In genomic region chr1:111988377-111988742, GRCh38 we compare ENCODE assay signal across 11 cellular contexts. TPM values are rescaled to one million over a fixed set of nuclear protein-coding genes. Genes with fewer than 3 reads are reported as not detected.
DNase-seq lines count a peak whose midpoint lies in the region; ATAC-seq and TF ChIP-seq lines count a peak whose summit lies in the region.
"Had no signal": no experiment of that assay in that cellular context is flagged by ENCODE, and none has a peak within 500 bp of the region (broad histone marks: within the 10 kb centered on the region; RNA-seq: fewer than 3 reads in every experiment).

No MANE protein-coding gene starts in this region.

- 19 to 29% methylated on average over 8 of the region's 8 CpGs for WGBS in thyroid gland, 2 donors

- H3K27ac ChIP-seq in gastrocnemius medialis = peak overlapping the region; percentile 70 to 84 (median 72)
- no peak overlapping the region for H3K27ac ChIP-seq in thyroid gland

- H3K9ac ChIP-seq in iPS-15b (ENCODE audit: low read depth, low read length) = no peak overlapping the region

- H3K27ac Mint-ChIP-seq in activated CD4-positive, alpha-beta T cell treated with anti-CD3 and anti-CD28 coated beads for 36 hours = no peak overlapping the region
- H3K27ac Mint-ChIP-seq in activated CD4-positive, alpha-beta T cell treated with anti-CD3 and anti-CD28 coated beads, Interleukin-2, amount 10 ng/mL, durations not matched to agents 7 days and 5 days = no peak overlapping the region

- CTCF ChIA-PET in activated CD4-positive, alpha-beta T cell treated with anti-CD3 and anti-CD28 coated beads for 36 hours (lab: Charles Lee) = interaction anchor here (0.7 to 0.8 kb wide), 2 partner anchors 9 to 492 kb away, joined by 3 read pairs; no protein-coding TSS in a partner anchor
- CTCF ChIA-PET in activated CD4-positive, alpha-beta T cell treated with anti-CD3 and anti-CD28 coated beads, Interleukin-2, amount 10 ng/mL, durations not matched to agents 7 days and 5 days (lab: Charles Lee) = no interaction called here

- H3K36me3 Mint-ChIP-seq in activated CD4-positive, alpha-beta T cell treated with anti-CD3 and anti-CD28 coated beads for 36 hours (ENCODE audit: low read depth) = no peaks in the 10 kb centered on the region
- no peaks in the 10 kb centered on the region for H3K36me3 Mint-ChIP-seq in activated CD4-positive, alpha-beta T cell treated with anti-CD3 and anti-CD28 coated beads, Interleukin-2, amount 10 ng/mL, durations not matched to agents 7 days and 5 days (ENCODE audit: low read depth)

- peaks cover 11% of the 10 kb centered on the region for H3K4me1 Mint-ChIP-seq in activated CD4-positive, alpha-beta T cell treated with anti-CD3 and anti-CD28 coated beads for 36 hours
- peaks cover 10% of the 10 kb centered on the region for H3K4me1 Mint-ChIP-seq in activated CD4-positive, alpha-beta T cell treated with anti-CD3 and anti-CD28 coated beads, Interleukin-2, amount 10 ng/mL, durations not matched to agents 7 days and 5 days

- peak overlapping the region; percentile 53 for H3K4me3 ChIP-seq in iPS-15b (ENCODE audit: low read depth, low read length)
- peak overlapping the region; percentile 66 to 72 (median 68) for H3K4me3 ChIP-seq in gastrocnemius medialis
- H3K4me3 ChIP-seq in thyroid gland (replicated peaks in 1 of 3) = no peak overlapping the region

- TF ChIP-seq CTCF in gastrocnemius medialis (IDR thresholded peaks at IDR 0.05 in 4 of 5, conservative IDR thresholded peaks at IDR 0.05 in 1 of 5) = no peak
- no peak for TF ChIP-seq CTCF in thyroid gland (IDR thresholded peaks at IDR 0.05)

- H3K9me3 ChIP-seq in iPS-15b (ENCODE audit: control insufficient read depth, insufficient read depth, low read length) (no peaks in the 10 kb centered on the region), gastrocnemius medialis (no peaks in the 10 kb centered on the region), thyroid gland (no peaks in the 10 kb centered on the region)

- H3K27me3 ChIP-seq in iPS-15b (ENCODE audit: control insufficient read depth, insufficient read depth, low read length) (peaks cover 66% of the 10 kb centered on the region), gastrocnemius medialis (no peaks in the 10 kb centered on the region), thyroid gland (no peaks in the 10 kb centered on the region)

- in situ Hi-C loops in gastrocnemius medialis (cut with MboI; ENCODE audit: low sequenced_read_pairs in 4 of 4) = loop anchor here in 2 of 4 donors (25.0 kb wide), 1 partner anchor 201 kb away; no protein-coding TSS in a partner anchor

- no peaks in the 10 kb centered on the region for H3K36me3 ChIP-seq in iPS-15b (ENCODE audit: control insufficient read depth, insufficient read depth, low read length)
- no peaks in the 10 kb centered on the region for H3K36me3 ChIP-seq in gastrocnemius medialis
- H3K36me3 ChIP-seq in thyroid gland = no peaks in the 10 kb centered on the region

- no peak for ATAC-seq in activated CD4-positive, alpha-beta T cell treated with anti-CD3 and anti-CD28 coated beads for 36 hours
- ATAC-seq in gastrocnemius medialis = no peak
- no peak for ATAC-seq in HG03175 (IDR thresholded peaks at IDR 0.05; ENCODE audit: unreplicated experiment)
- ATAC-seq in GM21526 (IDR thresholded peaks at IDR 0.05; ENCODE audit: low FRiP score, unreplicated experiment) = no peak

- intact Hi-C loops in activated CD4-positive, alpha-beta T cell treated with anti-CD3 and anti-CD28 coated beads for 36 hours (cut with DNase I, micrococcal nuclease) = no loop called here
- intact Hi-C loops in gastrocnemius medialis (cut with DNase I; ENCODE audit: low total_unique reads) = no loop called here
- intact Hi-C loops in thyroid gland (cut with DNase I) = no loop called here

- DNase-seq in activated CD4-positive, alpha-beta T cell treated with anti-CD3 and anti-CD28 coated beads for 36 hours = no peak
- DNase-seq in activated CD4-positive, alpha-beta T cell treated with anti-CD3 and anti-CD28 coated beads, Interleukin-2, amount 10 ng/mL, durations not matched to agents 7 days and 5 days = no peak
- DNase-seq in NCI-H748 (lab: John Stamatoyannopoulos, UW; ENCODE audit: unreplicated experiment) (peak; percentile 58), gastrocnemius medialis (no peak), thyroid gland (no peak)
- DNase-seq: HCEC 1CT, MV-4-11 had no signal

- peaks cover 68% of the 10 kb centered on the region for H3K27me3 Mint-ChIP-seq in activated CD4-positive, alpha-beta T cell treated with anti-CD3 and anti-CD28 coated beads for 36 hours
- peaks cover 65% of the 10 kb centered on the region for H3K27me3 Mint-ChIP-seq in activated CD4-positive, alpha-beta T cell treated with anti-CD3 and anti-CD28 coated beads, Interleukin-2, amount 10 ng/mL, durations not matched to agents 7 days and 5 days

- TF ChIP-seq POLR2A in gastrocnemius medialis (IDR thresholded peaks at IDR 0.05) (no peak), thyroid gland (IDR thresholded peaks at IDR 0.05) (no peak)

- POLR2A ChIA-PET in activated CD4-positive, alpha-beta T cell treated with anti-CD3 and anti-CD28 coated beads for 36 hours (lab: Charles Lee) = no interaction called here
- POLR2A ChIA-PET in activated CD4-positive, alpha-beta T cell treated with anti-CD3 and anti-CD28 coated beads, Interleukin-2, amount 10 ng/mL, durations not matched to agents 7 days and 5 days (lab: Charles Lee) = no interaction called here

- H3K4me1 ChIP-seq in iPS-15b (ENCODE audit: control insufficient read depth, insufficient read depth, low read length) (no peaks in the 10 kb centered on the region), gastrocnemius medialis (peaks cover 27 to 40% of the 10 kb centered on the region in 2 donors), thyroid gland (peaks cover 19 to 28% of the 10 kb centered on the region in 2 donors)

- peak overlapping the region; percentile 25 for H3K4me3 Mint-ChIP-seq in activated CD4-positive, alpha-beta T cell treated with anti-CD3 and anti-CD28 coated beads for 36 hours
- H3K4me3 Mint-ChIP-seq in activated CD4-positive, alpha-beta T cell treated with anti-CD3 and anti-CD28 coated beads, Interleukin-2, amount 10 ng/mL, durations not matched to agents 7 days and 5 days = no peak overlapping the region

- H3K9me3 Mint-ChIP-seq in activated CD4-positive, alpha-beta T cell treated with anti-CD3 and anti-CD28 coated beads for 36 hours (ENCODE audit: low read depth) = no peaks in the 10 kb centered on the region
- H3K9me3 Mint-ChIP-seq in activated CD4-positive, alpha-beta T cell treated with anti-CD3 and anti-CD28 coated beads, Interleukin-2, amount 10 ng/mL, durations not matched to agents 7 days and 5 days = no peaks in the 10 kb centered on the region

RNA-seq across cellular contexts. Expression of gene KCND3, which starts 1.1 kb away (rescaled TPM):
- not detected for total RNA-seq in activated CD4-positive, alpha-beta T cell treated with anti-CD3 and anti-CD28 coated beads for 36 hours
- not detected for total RNA-seq in activated CD4-positive, alpha-beta T cell treated with anti-CD3 and anti-CD28 coated beads, Interleukin-2, amount 10 ng/mL, durations not matched to agents 7 days and 5 days
- 1 to 10 TPM; 1.2 to 2.6 (median 1.5) TPM for total RNA-seq in gastrocnemius medialis
- 1 to 10 TPM; 1.8 to 5.3 (median 4.2) TPM for total RNA-seq in thyroid gland
- total RNA-seq: OCI-LY7 had no signal

Comparison
In these comparisons a context has a peak if more than half of its experiments do, and no peak if none do; other contexts are left out.
1. H3K4me3 ChIP-seq: peak in iPS-15b (single experiment) and gastrocnemius medialis (4 of 4); none in thyroid gland (0 of 3).
2. H3K27ac ChIP-seq: peak in gastrocnemius medialis (4 of 4); none in thyroid gland (0 of 3).